Comparison of ENCODE assay signal across 8 cellular contexts in genomic region chrX:78029663-78030062, GRCh38.
A peak's percentile ranks its signal among the peaks of the same experiment; 100 is the strongest.
DNase-seq lines count a peak whose midpoint lies in the region; ATAC-seq, FAIRE-seq and TF ChIP-seq lines count a peak whose summit lies in the region.

No MANE protein-coding gene starts in this region.

- H3K36me3 ChIP-seq in Caco-2 (ENCODE audit: control insufficient read depth, insufficient read depth, low read length): no peaks in the 10 kb centered on the region
- no peaks in the 10 kb centered on the region for H3K36me3 ChIP-seq in small intestine (ENCODE audit: control insufficient read depth in 2 of 2, insufficient read depth in 2 of 2, low read length in 2 of 2)
- peaks cover 0 to 11% (median 0%) of the 10 kb centered on the region in 6 donors for H3K36me3 ChIP-seq in spleen

- ATAC-seq in GM19324 (IDR thresholded peaks at IDR 0.05; ENCODE audit: low FRiP score, unreplicated experiment): no peak

- H3K18ac ChIP-seq in H9 (ENCODE audit: insufficient read length, low read depth, low read length): no peak overlapping the region

- POLR2A ChIA-PET in Caco-2 (lab: Charles Lee): no interaction called here

- DNase-seq in Caco-2 (peak; percentile 30), H9 (no peak), RCC 7860 (ENCODE audit: low spot score) (peak; percentile 5), erythroblast (lab: John Stamatoyannopoulos, UW) (peak; percentile 41 to 59), small intestine (peak; percentile 30), ureter (ENCODE audit: low spot score) (no peak), spleen (no peak)

- no peaks in the 10 kb centered on the region for H3K79me1 ChIP-seq in H9 (ENCODE audit: insufficient read depth, low read depth, low read length, poor library complexity, severe bottlenecking)

- H4K5ac ChIP-seq in H9 (ENCODE audit: insufficient read length, low read depth, low read length): no peak overlapping the region

- no peak overlapping the region for H3K27ac ChIP-seq in H9 (ENCODE audit: insufficient read length, low read depth, low read length)
- H3K27ac ChIP-seq in small intestine (ENCODE audit: low read depth in 1 of 2, low read length in 1 of 2): no peak overlapping the region
- H3K27ac ChIP-seq in spleen: no peak overlapping the region

- TF ChIP-seq CTCF in Caco-2 (IDR thresholded peaks at IDR 0.05; ENCODE audit: insufficient read depth in 1 of 2, low read depth in 1 of 2, low read length in 1 of 2, severe bottlenecking in 1 of 2, unreplicated experiment in 1 of 2) (peak; percentile 13 to 41), H9 (conservative IDR thresholded peaks at IDR 0.05) (peak; percentile 51; the same call in 2 of the 3 replicates), spleen (IDR thresholded peaks at IDR 0.05 in 8 of 11, conservative IDR thresholded peaks at IDR 0.05 in 3 of 11) (peak in 3 of 11 experiments; percentile 18 to 29 (median 18))

- no peak overlapping the region for H3K56ac ChIP-seq in H9 (ENCODE audit: insufficient read length, low read depth, low read length)

- H3K9me3 Mint-ChIP-seq in Caco-2 (ENCODE audit: unreplicated experiment) (no peaks in the 10 kb centered on the region), H9 (peaks cover 55% of the 10 kb centered on the region in 2 experiments)

- no peak overlapping the region for H3K27ac Mint-ChIP-seq in Caco-2 (ENCODE audit: unreplicated experiment)
- H3K27ac Mint-ChIP-seq in H9: no peak overlapping the region

- H3K4me3 ChIP-seq in Caco-2 (ENCODE audit: low read depth, low read length): no peak overlapping the region
- H3K4me3 ChIP-seq in small intestine (ENCODE audit: low read depth in 1 of 2, low read length in 2 of 2): no peak overlapping the region
- H3K4me3 ChIP-seq in spleen: no peak overlapping the region

- no peak overlapping the region for H3K4ac ChIP-seq in H9 (ENCODE audit: low read depth, low read length)

- H2BK120ac ChIP-seq in H9 (ENCODE audit: low read depth, low read length, poor library complexity, severe bottlenecking): no peak overlapping the region

- no peaks in the 10 kb centered on the region for H3K27me3 Mint-ChIP-seq in Caco-2 (ENCODE audit: insufficient read depth, unreplicated experiment)
- H3K27me3 Mint-ChIP-seq in H9 (ENCODE audit: low read depth): no peaks in the 10 kb centered on the region

- no peak overlapping the region for H2BK12ac ChIP-seq in H9 (ENCODE audit: insufficient read length, low read depth, low read length)

- no peaks in the 10 kb centered on the region for H3K79me2 ChIP-seq in H9 (ENCODE audit: insufficient read depth, low read length)

- H3K36me3 Mint-ChIP-seq in Caco-2 (ENCODE audit: insufficient read depth, unreplicated experiment): no peaks in the 10 kb centered on the region
- peaks cover 0 to 4% (median 2%) of the 10 kb centered on the region in 3 experiments; a peak in 2 of 7 replicates for H3K36me3 Mint-ChIP-seq in H9 (ENCODE audit: insufficient read depth in 1 of 3, low read depth in 3 of 3)

- H3K27me3 ChIP-seq in Caco-2 (replicated peaks; ENCODE audit: control insufficient read depth, insufficient read depth, low read length): no peaks in the 10 kb centered on the region
- no peaks in the 10 kb centered on the region for H3K27me3 ChIP-seq in H9 (ENCODE audit: insufficient read depth, low read length)
- H3K27me3 ChIP-seq in small intestine (ENCODE audit: control insufficient read depth in 2 of 2, insufficient read depth in 2 of 2, low read length in 2 of 2): no peaks in the 10 kb centered on the region
- H3K27me3 ChIP-seq in spleen (replicated peaks in 1 of 7): peaks cover 0 to 5% (median 0%) of the 10 kb centered on the region in 7 donors

- FAIRE-seq in RCC 7860 (lab: Jason Lieb, UNC): peak; percentile 75
- FAIRE-seq in small intestine (lab: Jason Lieb, UNC): no peak

- H3K23me2 ChIP-seq in H9 (ENCODE audit: insufficient read length, low read depth, low read length, poor library complexity, severe bottlenecking): no peaks in the 10 kb centered on the region

- H2BK20ac ChIP-seq in H9 (ENCODE audit: low read depth, low read length, poor library complexity, severe bottlenecking): no peak overlapping the region

- H3K9ac ChIP-seq in H9 (ENCODE audit: extremely low read depth, insufficient read length, low read length): no peak overlapping the region

- intact Hi-C loops in Caco-2 (cut with micrococcal nuclease; ENCODE audit: unreplicated experiment) (loop anchor here (1.0 kb wide), 1 partner anchor 119 kb away; the partner anchor contains the start of gene ATP7A), spleen (cut with DNase I; ENCODE audit: low total_unique reads) (no loop called here)

- H3K9me3 ChIP-seq in Caco-2 (no peaks in the 10 kb centered on the region), H9 (ENCODE audit: control insufficient read depth, low read depth, low read length) (peaks cover 11% of the 10 kb centered on the region), small intestine (ENCODE audit: control insufficient read depth, low read depth) (no peaks in the 10 kb centered on the region), spleen (no peaks in the 10 kb centered on the region)

- no peaks in the 10 kb centered on the region for H3K4me1 ChIP-seq in Caco-2
- H3K4me1 ChIP-seq in H9 (ENCODE audit: insufficient read depth, low read length): no peaks in the 10 kb centered on the region
- H3K4me1 ChIP-seq in small intestine (ENCODE audit: control insufficient read depth in 2 of 2, insufficient read depth in 1 of 2, low read depth in 1 of 2, low read length in 1 of 2): no peaks in the 10 kb centered on the region
- H3K4me1 ChIP-seq in spleen: no peaks in the 10 kb centered on the region

- H2AK5ac ChIP-seq in H9 (ENCODE audit: insufficient read length, low read length): no peak overlapping the region

- BruUV-seq in Caco-2 (replicated peaks; lab: Mats Ljungman, UMichigan): no TSS peak

- no peak overlapping the region for H3K14ac ChIP-seq in H9 (ENCODE audit: insufficient read depth, low read length)

- H3K4me3 Mint-ChIP-seq in Caco-2 (ENCODE audit: unreplicated experiment) (no peak overlapping the region), H9 (no peak overlapping the region)

- H2BK5ac ChIP-seq in H9 (ENCODE audit: insufficient read length, low read length): no peak overlapping the region

- CTCF ChIA-PET in Caco-2 (lab: Charles Lee): interaction anchor here (0.6 to 1.1 kb wide), 4 partner anchors 119 to 1856 kb away, joined by 3 to 6 read pairs (median 4); partner anchors contain the start of gene ATP7A

- H2BK15ac ChIP-seq in H9 (ENCODE audit: low read depth, low read length): no peak overlapping the region

- H4K20me1 ChIP-seq in H9 (ENCODE audit: control insufficient read depth, insufficient read depth, insufficient read length): no peaks in the 10 kb centered on the region

- H3K23ac ChIP-seq in H9 (ENCODE audit: insufficient read length, low read depth, low read length): no peak overlapping the region

- H3K4me2 ChIP-seq in H9 (ENCODE audit: insufficient read depth, insufficient read length, low read length): no peak overlapping the region

- no peak for TF ChIP-seq POLR2A in erythroblast (IDR thresholded peaks at IDR 0.05; ENCODE audit: low read length)
- no peak for TF ChIP-seq POLR2A in spleen (IDR thresholded peaks at IDR 0.05)

- no peak overlapping the region for H4K91ac ChIP-seq in H9 (ENCODE audit: insufficient read length, low read depth, low read length)

- no peak overlapping the region for H2AFZ ChIP-seq in H9 (ENCODE audit: low read length)

- no peak overlapping the region for H4K8ac ChIP-seq in H9 (replicated peaks; ENCODE audit: insufficient read length, low read depth, low read length)

- WGBS in H9 (ENCODE audit: extremely low coverage, insufficient read length, low lambda C conversion rate): no CpG with 5 or more reads among the region's 2 CpGs
- WGBS in small intestine, 3 donors: 18 to 38% (median 30%) methylated on average over 2 of the region's 2 CpGs
- WGBS in spleen, 5 donors: 39 to 78% (median 54%) methylated on average over 2 of the region's 2 CpGs

- H3T11ph ChIP-seq in H9 (ENCODE audit: low read length): no peak overlapping the region

- H3K4me1 Mint-ChIP-seq in Caco-2 (ENCODE audit: low read depth, unreplicated experiment): no peaks in the 10 kb centered on the region
- H3K4me1 Mint-ChIP-seq in H9: no peaks in the 10 kb centered on the region

Comparison
In these comparisons a context has a peak if more than half of its experiments do, and no peak if none do; other contexts are left out.
1. DNase-seq: peak in Caco-2 (2 of 2), RCC 7860 (single experiment), erythroblast (2 of 2) and small intestine (single experiment); none in H9 (single experiment), ureter (single experiment) and spleen (single experiment).